Comparison of ENCODE assay signal across 9 cellular contexts in genomic region chr13:27826379-27827353, GRCh38. TPM values are rescaled to one million over a fixed set of nuclear protein-coding genes. Genes with fewer than 3 reads are reported as not detected.
DNase-seq lines count a peak whose midpoint lies in the region; ATAC-seq and TF ChIP-seq lines count a peak whose summit lies in the region.
"Had no signal": no experiment of that assay in that cellular context is flagged by ENCODE, and none has a peak within 500 bp of the region (broad histone marks: within the 10 kb centered on the region; RNA-seq: fewer than 3 reads in every experiment).

No MANE protein-coding gene starts in this region.

- no peaks in the 10 kb centered on the region for H4K20me1 ChIP-seq in OCI-LY3 (ENCODE audit: insufficient read depth, low read length)

- peak; percentile 95 for TF ChIP-seq CTCF in OCI-LY3 (IDR thresholded peaks at IDR 0.05; ENCODE audit: low read depth, low read length)
- peak; percentile 85 to 96 (median 94) for TF ChIP-seq CTCF in esophagus squamous epithelium (IDR thresholded peaks at IDR 0.05)

- no peak overlapping the region for H3K27ac Mint-ChIP-seq in naive B cell

- peak; percentile 82 for DNase-seq in DMS53 treated with DMSO at 0.1 percent for 48 hours (lab: John Stamatoyannopoulos, UW; ENCODE audit: unreplicated experiment)
- DNase-seq in HuH-7 (ENCODE audit: low spot score) = peak; percentile 86
- DNase-seq in activated T-cell treated with anti-CD3 and anti-CD28 coated beads, Interleukin-2, amount 50 U/mL, for 1 hour = peak; percentile 75
- no peak for DNase-seq in esophagus squamous epithelium (lab: John Stamatoyannopoulos, UW)
- peak; percentile 60 for DNase-seq in naive B cell
- peak; percentile 32 to 52 for DNase-seq in stimulated activated CD8-positive, alpha-beta memory T cell treated with anti-CD3 and anti-CD28 coated beads, Interleukin-7, amount 100 ng/mL, for 1 hour (ENCODE audit: low read depth in 2 of 2)

- H3K9me3 Mint-ChIP-seq in naive B cell = no peaks in the 10 kb centered on the region

- intact Hi-C loops in esophagus squamous epithelium (cut with DNase I) = loop anchor here (5.0 to 10.0 kb wide), 2 partner anchors 292 to 449 kb away; no protein-coding TSS in a partner anchor

- peak overlapping the region in 2 of 8 donors; percentile 30 to 40 for H3K4me3 Mint-ChIP-seq in naive B cell

- H3K9me3 ChIP-seq in OCI-LY3 (ENCODE audit: insufficient read depth, low read length) = no peaks in the 10 kb centered on the region
- no peaks in the 10 kb centered on the region for H3K9me3 ChIP-seq in esophagus squamous epithelium

- no peaks in the 10 kb centered on the region for H3K36me3 Mint-ChIP-seq in naive B cell

- H3K4me3 ChIP-seq in OCI-LY3 (ENCODE audit: low read length) (peak overlapping the region; percentile 72), esophagus squamous epithelium (peak overlapping the region in 1 of 4 donors; percentile 41)

- peak overlapping the region; percentile 38 for H3K9ac ChIP-seq in OCI-LY3 (ENCODE audit: low read length)

- H3K4me1 ChIP-seq in OCI-LY3 (ENCODE audit: low read length) (peaks cover 10% of the 10 kb centered on the region), esophagus squamous epithelium (peaks cover 0 to 18% (median 6%) of the 10 kb centered on the region in 3 donors)

- WGBS in esophagus squamous epithelium, 2 donors = 5 to 12% methylated on average over 14 to 16 of the region's 30 CpGs

- no peaks in the 10 kb centered on the region for H3K36me3 ChIP-seq in OCI-LY3 (replicated peaks; ENCODE audit: low read depth, low read length)
- no peaks in the 10 kb centered on the region for H3K36me3 ChIP-seq in esophagus squamous epithelium

- H3K4me1 Mint-ChIP-seq in naive B cell = peaks cover 4 to 16% (median 10%) of the 10 kb centered on the region in 3 donors

- peak overlapping the region; percentile 49 for H2AFZ ChIP-seq in OCI-LY3 (ENCODE audit: low read depth, low read length)

- TF ChIP-seq POLR2A in esophagus squamous epithelium (IDR thresholded peaks at IDR 0.05) = peak in 1 of 4 donors; percentile 5

- peak overlapping the region; percentile 75 for H3K4me2 ChIP-seq in OCI-LY3 (ENCODE audit: low read length)

- ATAC-seq in naive B cell (ENCODE audit: low read depth in 2 of 2) = peak; percentile 29 to 52
- ATAC-seq in HG02678 (IDR thresholded peaks at IDR 0.05; ENCODE audit: unreplicated experiment) = no peak

- H3K27me3 ChIP-seq in OCI-LY3 (ENCODE audit: low read depth, low read length) (peaks cover 23% of the 10 kb centered on the region), esophagus squamous epithelium (peaks cover 0 to 92% (median 11%) of the 10 kb centered on the region in 4 donors)

- no peaks in the 10 kb centered on the region for H3K79me2 ChIP-seq in OCI-LY3 (ENCODE audit: low read length)

- peaks cover 60 to 91% (median 70%) of the 10 kb centered on the region in 3 donors for H3K27me3 Mint-ChIP-seq in naive B cell

- no peak overlapping the region for H3K27ac ChIP-seq in OCI-LY3 (ENCODE audit: low read length)
- H3K27ac ChIP-seq in esophagus squamous epithelium = no peak overlapping the region

RNA-seq across cellular contexts. Expression of gene GSX1, which starts 34.4 kb away (rescaled TPM):
- not detected for total RNA-seq in esophagus squamous epithelium
- polyA plus RNA-seq in naive B cell (ENCODE audit: low read depth in 6 of 6) = not detected
- polyA plus RNA-seq: esophagus had no signal
